ENCODE assay signal across 8 cellular contexts in genomic region chr7:77536017-77536412, GRCh38. TPM values are rescaled to one million over a fixed set of nuclear protein-coding genes. Genes with fewer than 3 reads are reported as not detected.
DNase-seq lines count a peak whose midpoint lies in the region; ATAC-seq and TF ChIP-seq lines count a peak whose summit lies in the region.

No MANE protein-coding gene starts in this region.

- peaks cover 8% of the 10 kb centered on the region for H3K36me3 Mint-ChIP-seq in effector memory CD8-positive, alpha-beta T cell (ENCODE audit: insufficient read depth)

- no peak for DNase-seq in MM.1S
- no peak for DNase-seq in effector memory CD8-positive, alpha-beta T cell
- DNase-seq in cerebellar cortex (ENCODE audit: low spot score), result no peak
- DNase-seq in ACHN, result no peak
- no peak for DNase-seq in GM19240 (ENCODE audit: insufficient read length, low spot score)
- DNase-seq in SHP77 treated with DMSO at 0.1 percent for 48 hours (lab: John Stamatoyannopoulos, UW), result no peak

- no peaks in the 10 kb centered on the region for H3K9me2 ChIP-seq in MM.1S (replicated peaks; ENCODE audit: insufficient read depth, low read length)
- no peaks in the 10 kb centered on the region for H3K9me2 ChIP-seq in neural cell (ENCODE audit: insufficient read depth, low read length)

- H2AFZ ChIP-seq in MM.1S (ENCODE audit: low read length) (peak overlapping the region; percentile 79), neural cell (ENCODE audit: low read depth, low read length) (peak overlapping the region; percentile 83)

- peak overlapping the region; percentile 60 to 95 (median 76) for H3K4me3 ChIP-seq in BLaER1 treated with 17β-estradiol and CSF1 and Interleukin-3, amounts not matched to agents 10 nM and 100 nM
- H3K4me3 ChIP-seq in MM.1S (ENCODE audit: low read length), result peak overlapping the region; percentile 77
- H3K4me3 ChIP-seq in neural cell (ENCODE audit: low read length), result peak overlapping the region; percentile 94

- H3K27me3 ChIP-seq in BLaER1 treated with 17β-estradiol and CSF1 and Interleukin-3, amounts not matched to agents 10 nM and 100 nM, result no peaks in the 10 kb centered on the region
- no peaks in the 10 kb centered on the region for H3K27me3 ChIP-seq in MM.1S (replicated peaks; ENCODE audit: insufficient read depth, low read length)
- no peaks in the 10 kb centered on the region for H3K27me3 ChIP-seq in neural cell (ENCODE audit: insufficient read depth, low read depth, low read length)

- no peak for ATAC-seq in effector memory CD8-positive, alpha-beta T cell (replicated peaks)

- H3K27me3 Mint-ChIP-seq in effector memory CD8-positive, alpha-beta T cell, result no peaks in the 10 kb centered on the region

- peaks cover 26% of the 10 kb centered on the region for H3K79me2 ChIP-seq in MM.1S (ENCODE audit: low read length)
- H3K79me2 ChIP-seq in neural cell (replicated peaks; ENCODE audit: insufficient read depth, low read length), result peaks cover 25% of the 10 kb centered on the region

- no peaks in the 10 kb centered on the region for H3K9me3 Mint-ChIP-seq in effector memory CD8-positive, alpha-beta T cell

- no peak for TF ChIP-seq EP300 in neural cell (conservative IDR thresholded peaks at IDR 0.05; ENCODE audit: poor library complexity, severe bottlenecking)

- TF ChIP-seq CTCF in MM.1S (IDR thresholded peaks at IDR 0.05; ENCODE audit: low read length) (no peak), neural cell (IDR thresholded peaks at IDR 0.05; ENCODE audit: poor library complexity, severe bottlenecking) (no peak)

- H3K9me3 ChIP-seq in BLaER1 treated with 17β-estradiol and CSF1 and Interleukin-3, amounts not matched to agents 10 nM and 100 nM (replicated peaks in 1 of 11), result peaks cover 0 to 16% (median 10%) of the 10 kb centered on the region in 11 experiments; a peak in 10 of 22 replicates
- H3K9me3 ChIP-seq in MM.1S (replicated peaks; ENCODE audit: insufficient read depth, low read length) (no peaks in the 10 kb centered on the region), neural cell (ENCODE audit: low read length) (no peaks in the 10 kb centered on the region)

- H4K20me1 ChIP-seq in BLaER1 treated with 17β-estradiol and CSF1 and Interleukin-3, amounts not matched to agents 10 nM and 100 nM, result peaks cover 14 to 24% (median 21%) of the 10 kb centered on the region in 11 experiments
- H4K20me1 ChIP-seq in MM.1S (ENCODE audit: insufficient read depth, low read length) (no peaks in the 10 kb centered on the region), neural cell (ENCODE audit: insufficient read depth) (peaks cover 8% of the 10 kb centered on the region)

- TF ChIP-seq RAD21 in neural cell (conservative IDR thresholded peaks at IDR 0.05), result no peak

- H3F3A ChIP-seq in MM.1S (ENCODE audit: insufficient read depth, low read length), result no peaks in the 10 kb centered on the region
- no peaks in the 10 kb centered on the region for H3F3A ChIP-seq in neural cell (ENCODE audit: insufficient read depth, low read length, poor library complexity, severe bottlenecking)

- H3K27ac ChIP-seq in BLaER1 treated with 17β-estradiol and CSF1 and Interleukin-3, amounts not matched to agents 10 nM and 100 nM, result peak overlapping the region in 9 of 11 experiments; percentile 69 to 89 (median 79); a peak in 18 of 22 replicates
- peak overlapping the region; percentile 37; the same call in 1 of the 2 replicates for H3K27ac ChIP-seq in MM.1S (ENCODE audit: low read length)
- peak overlapping the region; percentile 91 for H3K27ac ChIP-seq in neural cell (ENCODE audit: low read length)

- H3K36me3 ChIP-seq in BLaER1 treated with 17β-estradiol and CSF1 and Interleukin-3, amounts not matched to agents 10 nM and 100 nM, result peaks cover 0 to 4% (median 2%) of the 10 kb centered on the region in 11 experiments; a peak in 9 of 22 replicates
- H3K36me3 ChIP-seq in MM.1S (replicated peaks; ENCODE audit: insufficient read depth, low read length), result no peaks in the 10 kb centered on the region
- H3K36me3 ChIP-seq in neural cell (ENCODE audit: insufficient read depth, low read length), result no peaks in the 10 kb centered on the region

- in situ Hi-C loops in ACHN (cut with HindIII; ENCODE audit: low pct_ligation_motif_present, low pct_unique_long_range_greater_than_20kb, low sequenced_read_pairs), result no loop called here

- no peak overlapping the region for H3K27ac Mint-ChIP-seq in effector memory CD8-positive, alpha-beta T cell

- H3K4me1 ChIP-seq in BLaER1 treated with 17β-estradiol and CSF1 and Interleukin-3, amounts not matched to agents 10 nM and 100 nM, result peaks cover 15 to 33% (median 28%) of the 10 kb centered on the region in 10 experiments
- H3K4me1 ChIP-seq in MM.1S (ENCODE audit: low read length), result no peaks in the 10 kb centered on the region

- H3K9ac ChIP-seq in BLaER1 treated with 17β-estradiol and CSF1 and Interleukin-3, amounts not matched to agents 10 nM and 100 nM, result peak overlapping the region; percentile 66 to 85 (median 82)
- peak overlapping the region; percentile 59 for H3K9ac ChIP-seq in MM.1S (ENCODE audit: low read length)
- H3K9ac ChIP-seq in neural cell (ENCODE audit: low read length), result peak overlapping the region; percentile 84

- H3K4me1 Mint-ChIP-seq in effector memory CD8-positive, alpha-beta T cell (ENCODE audit: low read depth in 2 of 2), result peaks cover 19 to 27% of the 10 kb centered on the region in 2 donors

- peak overlapping the region; percentile 78 to 96 (median 86) for H3K4me2 ChIP-seq in BLaER1 treated with 17β-estradiol and CSF1 and Interleukin-3, amounts not matched to agents 10 nM and 100 nM
- H3K4me2 ChIP-seq in MM.1S (ENCODE audit: low read depth, low read length) (peak overlapping the region; percentile 90), neural cell (ENCODE audit: low read length) (peak overlapping the region; percentile 84)

- H3K4me3 Mint-ChIP-seq in effector memory CD8-positive, alpha-beta T cell, result peak overlapping the region; percentile 93

TF ChIP-seq in neural cell, 6 proteins besides CTCF, POLR2A, EP300 and RAD21:
- TF ChIP-seq, protein P1, sequence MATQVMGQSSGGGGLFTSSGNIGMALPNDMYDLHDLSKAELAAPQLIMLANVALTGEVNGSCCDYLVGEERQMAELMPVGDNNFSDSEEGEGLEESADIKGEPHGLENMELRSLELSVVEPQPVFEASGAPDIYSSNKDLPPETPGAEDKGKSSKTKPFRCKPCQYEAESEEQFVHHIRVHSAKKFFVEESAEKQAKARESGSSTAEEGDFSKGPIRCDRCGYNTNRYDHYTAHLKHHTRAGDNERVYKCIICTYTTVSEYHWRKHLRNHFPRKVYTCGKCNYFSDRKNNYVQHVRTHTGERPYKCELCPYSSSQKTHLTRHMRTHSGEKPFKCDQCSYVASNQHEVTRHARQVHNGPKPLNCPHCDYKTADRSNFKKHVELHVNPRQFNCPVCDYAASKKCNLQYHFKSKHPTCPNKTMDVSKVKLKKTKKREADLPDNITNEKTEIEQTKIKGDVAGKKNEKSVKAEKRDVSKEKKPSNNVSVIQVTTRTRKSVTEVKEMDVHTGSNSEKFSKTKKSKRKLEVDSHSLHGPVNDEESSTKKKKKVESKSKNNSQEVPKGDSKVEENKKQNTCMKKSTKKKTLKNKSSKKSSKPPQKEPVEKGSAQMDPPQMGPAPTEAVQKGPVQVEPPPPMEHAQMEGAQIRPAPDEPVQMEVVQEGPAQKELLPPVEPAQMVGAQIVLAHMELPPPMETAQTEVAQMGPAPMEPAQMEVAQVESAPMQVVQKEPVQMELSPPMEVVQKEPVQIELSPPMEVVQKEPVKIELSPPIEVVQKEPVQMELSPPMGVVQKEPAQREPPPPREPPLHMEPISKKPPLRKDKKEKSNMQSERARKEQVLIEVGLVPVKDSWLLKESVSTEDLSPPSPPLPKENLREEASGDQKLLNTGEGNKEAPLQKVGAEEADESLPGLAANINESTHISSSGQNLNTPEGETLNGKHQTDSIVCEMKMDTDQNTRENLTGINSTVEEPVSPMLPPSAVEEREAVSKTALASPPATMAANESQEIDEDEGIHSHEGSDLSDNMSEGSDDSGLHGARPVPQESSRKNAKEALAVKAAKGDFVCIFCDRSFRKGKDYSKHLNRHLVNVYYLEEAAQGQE (IDR thresholded peaks at IDR 0.05; ENCODE audit: borderline replicate concordance), result no peak
- no peak for TF ChIP-seq EZH2 (IDR thresholded peaks at IDR 0.05; ENCODE audit: borderline replicate concordance, insufficient read depth, low read length, poor library complexity, severe bottlenecking)
- no peak for TF ChIP-seq POLR2AphosphoS5 (IDR thresholded peaks at IDR 0.05)
- no peak for TF ChIP-seq TAF1 (IDR thresholded peaks at IDR 0.05; ENCODE audit: low read depth)
- no peak for TF ChIP-seq SMC3 (conservative IDR thresholded peaks at IDR 0.05; ENCODE audit: poor library complexity)
- TF ChIP-seq MXI1 (conservative IDR thresholded peaks at IDR 0.05; ENCODE audit: poor library complexity, severe bottlenecking), result no peak
TF ChIP-seq in neural cell: peak in this region for 0.

RNA-seq across cellular contexts. Expression of gene PTPN12, which starts 1.1 kb away (rescaled TPM):
- polyA plus RNA-seq in neural cell, result 38.0 and 49.5 TPM in 2 replicates
- 97.7 and 98.1 TPM in 2 replicates for polyA minus RNA-seq in neural cell

Comparison
In these comparisons a context has a peak if more than half of its experiments do, and no peak if none do; other contexts are left out.
1. H3K27ac ChIP-seq: peak in every context shown above with its lines; median percentile 91 in neural cell; 79 in BLaER1 treated with 17β-estradiol and CSF1 and Interleukin-3, amounts not matched to agents 10 nM and 100 nM; 37 in MM.1S.